ENCODE assay signal across 8 cellular contexts in genomic region chr1:21586926-21587601, GRCh38.
DNase-seq lines count a peak whose midpoint lies in the region; ATAC-seq and TF ChIP-seq lines count a peak whose summit lies in the region.

No MANE protein-coding gene starts in this region.

- H3K4me3 Mint-ChIP-seq in naive thymus-derived CD4-positive, alpha-beta T cell: no peak overlapping the region
- no peak overlapping the region for H3K4me3 Mint-ChIP-seq in naive thymus-derived CD8-positive, alpha-beta T cell

- intact Hi-C loops in tibial artery (cut with DNase I; ENCODE audit: low total_unique reads): no loop called here
- intact Hi-C loops in naive thymus-derived CD4-positive, alpha-beta T cell (cut with micrococcal nuclease): no loop called here

- peaks cover 4 to 28% (median 9%) of the 10 kb centered on the region in 5 donors for H3K27me3 Mint-ChIP-seq in naive thymus-derived CD4-positive, alpha-beta T cell
- peaks cover 2 to 32% (median 22%) of the 10 kb centered on the region in 5 donors for H3K27me3 Mint-ChIP-seq in naive thymus-derived CD8-positive, alpha-beta T cell

- TF ChIP-seq CTCF in tibial artery (IDR thresholded peaks at IDR 0.05): no peak

- no peaks in the 10 kb centered on the region for H3K36me3 ChIP-seq in tibial artery
- no peaks in the 10 kb centered on the region for H3K36me3 ChIP-seq in naive thymus-derived CD4-positive, alpha-beta T cell (ENCODE audit: control insufficient read depth in 2 of 3, insufficient read depth in 3 of 3, low read length in 3 of 3)

- POLR2A ChIA-PET in naive thymus-derived CD4-positive, alpha-beta T cell (lab: Charles Lee): no interaction called here
- POLR2A ChIA-PET in naive thymus-derived CD8-positive, alpha-beta T cell (lab: Charles Lee): no interaction called here

- H3K4me3 ChIP-seq in tibial artery: no peak overlapping the region
- H3K4me3 ChIP-seq in naive thymus-derived CD4-positive, alpha-beta T cell (ENCODE audit: low read length): no peak overlapping the region

- CTCF ChIA-PET in naive thymus-derived CD4-positive, alpha-beta T cell (lab: Charles Lee): no interaction called here

- peaks cover 0 to 80% of the 10 kb centered on the region in 2 donors for H3K27me3 ChIP-seq in tibial artery
- H3K27me3 ChIP-seq in naive thymus-derived CD4-positive, alpha-beta T cell (ENCODE audit: control insufficient read depth in 2 of 2, insufficient read depth in 2 of 2, low read length in 2 of 2): no peaks in the 10 kb centered on the region

- H3K36me3 Mint-ChIP-seq in naive thymus-derived CD4-positive, alpha-beta T cell: no peaks in the 10 kb centered on the region
- H3K36me3 Mint-ChIP-seq in naive thymus-derived CD8-positive, alpha-beta T cell: no peaks in the 10 kb centered on the region

- peaks cover 0 to 17% (median 7%) of the 10 kb centered on the region in 4 donors for H3K4me1 ChIP-seq in tibial artery
- H3K4me1 ChIP-seq in naive thymus-derived CD4-positive, alpha-beta T cell (ENCODE audit: control insufficient read depth in 2 of 2, insufficient read depth in 2 of 2, low read length in 2 of 2): no peaks in the 10 kb centered on the region

- no peak overlapping the region for H3K27ac ChIP-seq in tibial artery
- H3K27ac ChIP-seq in naive thymus-derived CD4-positive, alpha-beta T cell (ENCODE audit: low read depth, low read length): no peak overlapping the region

- DNase-seq in HT-29 (ENCODE audit: low spot score) (peak; percentile 85), amniotic stem cell (lab: John Stamatoyannopoulos, UW) (peak; percentile 73), iPS-NIHi7 (ENCODE audit: extremely low spot score) (peak; percentile 78), tibial artery (peak; percentile 38 to 72), NCI-H1092 (lab: John Stamatoyannopoulos, UW) (no peak), NK-92 (lab: John Stamatoyannopoulos, UW; ENCODE audit: unreplicated experiment) (no peak)
- no peak for DNase-seq in naive thymus-derived CD4-positive, alpha-beta T cell
- DNase-seq in naive thymus-derived CD8-positive, alpha-beta T cell: no peak

- H3K27ac Mint-ChIP-seq in naive thymus-derived CD4-positive, alpha-beta T cell: no peak overlapping the region
- H3K27ac Mint-ChIP-seq in naive thymus-derived CD8-positive, alpha-beta T cell: no peak overlapping the region

- H3K9me3 ChIP-seq in tibial artery: no peaks in the 10 kb centered on the region
- no peaks in the 10 kb centered on the region for H3K9me3 ChIP-seq in naive thymus-derived CD4-positive, alpha-beta T cell (ENCODE audit: control insufficient read depth in 2 of 3, low read length in 3 of 3)

- H3K4me1 Mint-ChIP-seq in naive thymus-derived CD4-positive, alpha-beta T cell: peaks cover 0 to 8% (median 0%) of the 10 kb centered on the region in 7 donors
- H3K4me1 Mint-ChIP-seq in naive thymus-derived CD8-positive, alpha-beta T cell: peaks cover 2 to 7% (median 5%) of the 10 kb centered on the region in 4 donors

- no peaks in the 10 kb centered on the region for H3K9me3 Mint-ChIP-seq in naive thymus-derived CD4-positive, alpha-beta T cell
- no peaks in the 10 kb centered on the region for H3K9me3 Mint-ChIP-seq in naive thymus-derived CD8-positive, alpha-beta T cell

- no peak for ATAC-seq in naive thymus-derived CD4-positive, alpha-beta T cell
- no peak for ATAC-seq in naive thymus-derived CD8-positive, alpha-beta T cell

Comparison
In these comparisons a context has a peak if more than half of its experiments do, and no peak if none do; other contexts are left out.
1. DNase-seq: peak in HT-29 (single experiment), amniotic stem cell (single experiment), iPS-NIHi7 (single experiment) and tibial artery (2 of 2); none in naive thymus-derived CD4-positive, alpha-beta T cell (0 of 9), naive thymus-derived CD8-positive, alpha-beta T cell (0 of 10), NCI-H1092 (single experiment) and NK-92 (single experiment).